In the genomic region with DNA sequence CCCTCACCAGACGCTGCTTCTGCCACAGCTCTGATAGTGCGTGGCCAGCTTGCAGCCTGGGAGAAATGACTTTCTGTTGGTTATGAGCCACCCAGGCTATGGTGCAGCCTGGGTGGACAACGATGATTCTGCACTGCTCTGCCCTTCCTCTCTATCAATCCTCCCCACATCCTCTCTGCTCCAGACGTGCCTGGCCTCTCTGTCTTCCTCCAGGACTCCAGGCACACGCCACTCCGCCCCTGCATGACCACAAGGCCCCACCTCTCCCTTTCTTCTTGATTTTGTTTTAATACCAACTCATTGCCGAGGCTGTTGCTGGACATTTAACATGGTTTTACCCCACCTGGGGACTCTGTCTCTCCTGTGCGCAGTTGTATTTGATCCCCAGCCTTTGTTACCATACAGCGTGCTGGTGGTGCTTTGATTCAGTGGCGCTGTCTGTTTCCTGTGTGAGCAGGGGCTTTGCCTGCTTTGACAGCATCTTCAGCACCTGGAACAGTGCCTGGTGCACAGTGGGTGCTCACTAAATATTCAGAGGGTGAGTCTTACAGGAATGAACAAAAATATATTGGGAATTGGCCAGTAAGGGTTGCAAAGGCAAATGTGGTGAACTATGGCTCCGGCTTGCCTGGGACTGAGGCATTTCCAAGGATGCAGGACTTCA, we compare ENCODE assay signal across 16 cellular contexts.
"Had no signal": no experiment of that assay in that cellular context is flagged by ENCODE, and none has a peak within 500 bp of the region (broad histone marks: within the 10 kb centered on the region; RNA-seq: fewer than 3 reads in every experiment).

No MANE protein-coding gene starts in this region.

- H3K27me3 ChIP-seq: right lobe of liver had no signal

- FAIRE-seq: colon, endothelial cell of umbilical vein had no signal

- H3K4me3 ChIP-seq: psoas muscle, right lobe of liver had no signal

- H3K36me3 ChIP-seq: right lobe of liver, WERI-Rb-1 had no signal

- H3K4me1 ChIP-seq: psoas muscle, right lobe of liver had no signal

- H3K27ac ChIP-seq: psoas muscle, right lobe of liver, WERI-Rb-1 had no signal

- H3K9me3 ChIP-seq: psoas muscle, right lobe of liver had no signal

- DNase-seq: activated CD4-positive, alpha-beta T cell treated with anti-CD3 and anti-CD28 coated beads, Interleukin-2, amount 10 ng/mL, durations not matched to agents 24 days and 14 days; activated naive CD8-positive, alpha-beta T cell treated with anti-CD3 and anti-CD28 coated beads, Interleukin-2, amount 10 ng/mL, durations not matched to agents 7 days and 5 days; activated T-cell treated with anti-CD3 and anti-CD28 coated beads, Interleukin-2, amount 50 U/mL, for 4 hours; anterior cingulate cortex; foreskin melanocyte; head of caudate nucleus; naive thymus-derived CD4-positive, alpha-beta T cell; nucleus accumbens; psoas muscle; right lobe of liver; stimulated activated CD4-positive, alpha-beta T cell treated with anti-CD3 and anti-CD28 coated beads, Interleukin-1b, Interleukin-23, amount 100 ng/mL, for 48 hours; stimulated activated naive CD4-positive, alpha-beta T cell; trophoblast cell; WERI-Rb-1 had no signal
